Comparison of ENCODE assay signal across 14 cellular contexts in genomic region chr6:112683926-112684325, GRCh38.
A peak's percentile ranks its signal among the peaks of the same experiment; 100 is the strongest.
DNase-seq lines count a peak whose midpoint lies in the region; ATAC-seq, FAIRE-seq and TF ChIP-seq lines count a peak whose summit lies in the region.
"Had no signal": no experiment of that assay in that cellular context is flagged by ENCODE, and none has a peak within 500 bp of the region (broad histone marks: within the 10 kb centered on the region; RNA-seq: fewer than 3 reads in every experiment).

No MANE protein-coding gene starts in this region.

- no peak overlapping the region for H3K4me3 ChIP-seq in epithelial cell of proximal tubule (ENCODE audit: low read depth, low read length)
- H3K4me3 ChIP-seq: mucosa of descending colon, thoracic aorta had no signal

- DNase-seq in GM03348 (ENCODE audit: low spot score) (peak; percentile 79), RCC 7860 (ENCODE audit: low spot score) (peak; percentile 77), epithelial cell of proximal tubule (ENCODE audit: low read depth) (peak; percentile 71), non-pigmented ciliary epithelial cell (ENCODE audit: low read depth) (peak; percentile 85), NCI-H187 treated with DMSO at 0.1 percent for 48 hours (lab: John Stamatoyannopoulos, UW) (no peak), D721Med (ENCODE audit: insufficient read length, low spot score) (no peak), NCI-H2171 treated with DMSO at 0.1 percent for 48 hours (lab: John Stamatoyannopoulos, UW) (no peak)
- DNase-seq: activated naive CD4-positive, alpha-beta T cell treated with anti-CD3 and anti-CD28 coated beads, Interleukin-2, amount 10 ng/mL, durations not matched to agents 7 days and 5 days; DND-41; mucosa of descending colon; NCI-H2227 treated with DMSO at 0.1 percent for 48 hours; T-helper 9 cell had no signal

- TF ChIP-seq CTCF in epithelial cell of proximal tubule (conservative IDR thresholded peaks at IDR 0.05; ENCODE audit: low read depth, low read length) (no peak), D721Med (IDR thresholded peaks at IDR 0.05; ENCODE audit: insufficient read depth, missing control alignments) (no peak)

- FAIRE-seq in RCC 7860 (lab: Jason Lieb, UNC) (peak; percentile 97), D721Med (lab: Jason Lieb, UNC) (no peak)

- ATAC-seq in HG03095 (IDR thresholded peaks at IDR 0.05; ENCODE audit: unreplicated experiment): no peak
- ATAC-seq: mucosa of descending colon had no signal

Comparison
In these comparisons a context has a peak if more than half of its experiments do, and no peak if none do; other contexts are left out.
1. DNase-seq: peak in GM03348 (single experiment), RCC 7860 (single experiment), epithelial cell of proximal tubule (single experiment) and non-pigmented ciliary epithelial cell (single experiment); none in NCI-H187 treated with DMSO at 0.1 percent for 48 hours (single experiment), D721Med (single experiment) and NCI-H2171 treated with DMSO at 0.1 percent for 48 hours (single experiment).